In genomic region chr20:5557123-5557522, GRCh38 we compare ENCODE assay signal across 1 cellular context.
TF ChIP-seq lines count a peak whose summit lies in the region.

No MANE protein-coding gene starts in this region.

TF ChIP-seq in HepG2, 621 proteins besides CTCF, POLR2A, EP300 and RAD21 (continued from another document and continues in another):
- TF ChIP-seq PREB (CRISPR knock-in tag; IDR thresholded peaks at IDR 0.05) (no peak), SP4 (CRISPR knock-in tag; IDR thresholded peaks at IDR 0.05) (no peak), ZC3H13 (CRISPR knock-in tag; IDR thresholded peaks at IDR 0.05) (no peak), GRHL1 (CRISPR knock-in tag; conservative IDR thresholded peaks at IDR 0.05) (no peak), ARID5B (CRISPR knock-in tag; IDR thresholded peaks at IDR 0.05) (no peak), ZNF761 (CRISPR knock-in tag; conservative IDR thresholded peaks at IDR 0.05) (no peak), ZNF331 (CRISPR knock-in tag; IDR thresholded peaks at IDR 0.05) (0 out of 2 replicates have a peak, but pooled peaks have one; percentile 32), JUND (CRISPR knock-in tag; IDR thresholded peaks at IDR 0.05) (no peak), ZNF354B (CRISPR knock-in tag; IDR thresholded peaks at IDR 0.05) (no peak), SALL1 (CRISPR knock-in tag; IDR thresholded peaks at IDR 0.05) (no peak), FOXA1 (IDR thresholded peaks at IDR 0.05) (no peak), FOXA1 (CRISPR knock-in tag; IDR thresholded peaks at IDR 0.05) (peak; percentile 39; the same call in 1 of the 2 replicates), ZBTB33 (CRISPR knock-in tag; IDR thresholded peaks at IDR 0.05) (peak; percentile 83; the same call in 1 of the 2 replicates), SYNCRIP (IDR thresholded peaks at IDR 0.05; ENCODE audit: insufficient read depth, low read depth, low read length) (no peak), TEAD3 (CRISPR knock-in tag; optimal IDR thresholded peaks at IDR 0.05; ENCODE audit: borderline replicate concordance) (no peak), PHF8 (CRISPR knock-in tag; IDR thresholded peaks at IDR 0.05) (no peak), U2AF1 (optimal IDR thresholded peaks at IDR 0.05; ENCODE audit: low read depth, low read length) (no peak), CBX5 (CRISPR knock-in tag; IDR thresholded peaks at IDR 0.05; ENCODE audit: borderline replicate concordance) (no peak), NFATC3 (CRISPR knock-in tag; IDR thresholded peaks at IDR 0.05) (no peak), CBX2 (IDR thresholded peaks at IDR 0.05; ENCODE audit: low read depth, low read length) (no peak), CBX2 (CRISPR knock-in tag; IDR thresholded peaks at IDR 0.05; ENCODE audit: low read depth) (no peak), ARID4A (CRISPR knock-in tag; IDR thresholded peaks at IDR 0.05; ENCODE audit: borderline replicate concordance) (no peak), HNRNPH1 (optimal IDR thresholded peaks at IDR 0.05; ENCODE audit: low read depth, low read length) (no peak), CHD4 (IDR thresholded peaks at IDR 0.05; ENCODE audit: borderline replicate concordance, low read length) (no peak), ZNF276 (CRISPR knock-in tag; IDR thresholded peaks at IDR 0.05; ENCODE audit: low read depth) (no peak), ZBTB8A (CRISPR knock-in tag; IDR thresholded peaks at IDR 0.05; ENCODE audit: borderline replicate concordance, low read depth) (no peak), CBFB (CRISPR knock-in tag; IDR thresholded peaks at IDR 0.05) (no peak), CENPT (CRISPR knock-in tag; IDR thresholded peaks at IDR 0.05; ENCODE audit: low read depth) (no peak), THYN1 (CRISPR knock-in tag; IDR thresholded peaks at IDR 0.05; ENCODE audit: borderline replicate concordance, low read depth) (no peak), ZZZ3 (CRISPR knock-in tag; IDR thresholded peaks at IDR 0.05; ENCODE audit: borderline replicate concordance) (no peak), ZNF33B (CRISPR knock-in tag; IDR thresholded peaks at IDR 0.05) (no peak), ZNF879 (CRISPR knock-in tag; IDR thresholded peaks at IDR 0.05) (no peak), JUN (CRISPR knock-in tag; IDR thresholded peaks at IDR 0.05) (no peak), TRIM22 (IDR thresholded peaks at IDR 0.05) (no peak), SMC3 (IDR thresholded peaks at IDR 0.05; ENCODE audit: low read length) (peak; percentile 97), ZNF83 (CRISPR knock-in tag; IDR thresholded peaks at IDR 0.05; ENCODE audit: borderline replicate concordance) (no peak), ZNF224 (CRISPR knock-in tag; IDR thresholded peaks at IDR 0.05) (no peak), ZNF235 (CRISPR knock-in tag; IDR thresholded peaks at IDR 0.05; ENCODE audit: borderline replicate concordance) (no peak), HNRNPK (IDR thresholded peaks at IDR 0.05; ENCODE audit: low read depth, low read length, poor library complexity, severe bottlenecking) (peak; percentile 9), NR3C1 (CRISPR knock-in tag; IDR thresholded peaks at IDR 0.05) (no peak), MTA1 (CRISPR knock-in tag; IDR thresholded peaks at IDR 0.05; ENCODE audit: borderline replicate concordance) (no peak), ADNP (CRISPR knock-in tag; IDR thresholded peaks at IDR 0.05) (no peak), NFE2L1 (CRISPR knock-in tag; IDR thresholded peaks at IDR 0.05; ENCODE audit: borderline replicate concordance) (no peak), E2F2 (CRISPR knock-in tag; IDR thresholded peaks at IDR 0.05; ENCODE audit: borderline replicate concordance) (no peak), ZNF776 (CRISPR knock-in tag; IDR thresholded peaks at IDR 0.05) (no peak), ZNF484 (CRISPR knock-in tag; IDR thresholded peaks at IDR 0.05; ENCODE audit: borderline replicate concordance, low read depth) (no peak), CEBPB (IDR thresholded peaks at IDR 0.05; ENCODE audit: borderline replicate concordance, low read depth, low read length) (no peak), KAT2B (IDR thresholded peaks at IDR 0.05; ENCODE audit: borderline replicate concordance, low read depth, low read length) (no peak), ZNF350 (CRISPR knock-in tag; IDR thresholded peaks at IDR 0.05; ENCODE audit: borderline replicate concordance, low read depth) (no peak), CHCHD3 (CRISPR knock-in tag; IDR thresholded peaks at IDR 0.05) (no peak), SCMH1 (CRISPR knock-in tag; IDR thresholded peaks at IDR 0.05; ENCODE audit: borderline replicate concordance) (no peak)
